ENCODE assay signal across 1 cellular context in the genomic region with DNA sequence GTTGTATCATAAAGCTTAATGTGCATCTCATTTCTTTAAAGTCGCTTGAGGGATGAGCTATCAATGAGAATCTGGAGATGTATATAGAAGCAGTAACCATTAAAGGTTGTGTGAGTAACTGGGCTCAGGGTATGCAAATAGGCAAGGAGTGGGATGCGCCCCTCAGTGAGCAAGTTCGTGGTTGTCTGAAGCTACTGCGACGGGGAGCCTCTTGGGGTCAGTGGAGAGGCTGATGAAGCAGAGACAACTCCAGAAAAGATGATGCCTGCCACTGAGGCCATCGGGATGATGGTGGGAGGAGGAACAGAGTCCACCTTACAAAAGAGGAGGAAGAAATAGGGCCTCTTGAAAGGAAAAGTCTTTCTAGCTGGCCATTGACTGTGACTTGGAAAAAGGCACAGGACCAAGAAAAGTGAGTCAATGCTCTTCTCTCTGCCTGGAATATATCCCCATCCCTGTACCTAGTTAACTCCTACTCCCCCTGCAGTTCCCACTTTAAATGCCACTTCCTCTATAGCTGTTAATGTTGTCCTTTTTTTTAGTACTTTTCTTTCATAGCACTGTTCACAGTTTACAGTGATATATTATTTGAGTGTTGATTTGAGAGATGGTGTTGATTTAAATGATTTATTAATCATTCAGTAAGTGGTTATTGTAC.
TF ChIP-seq lines count a peak whose summit lies in the region.

No MANE protein-coding gene starts in this region.

TF ChIP-seq in H1, 55 proteins besides CTCF, POLR2A, EP300 and RAD21:
- TF ChIP-seq CTBP2 (IDR thresholded peaks at IDR 0.05; ENCODE audit: borderline replicate concordance, insufficient read depth, insufficient read length, low read length), result no peak
- TF ChIP-seq PHF8 (conservative IDR thresholded peaks at IDR 0.05; ENCODE audit: low read depth, low read length), result no peak
- no peak for TF ChIP-seq ZNF274 (IDR thresholded peaks at IDR 0.05; ENCODE audit: borderline replicate concordance, extremely low read depth, low read length)
- no peak for TF ChIP-seq POLR2AphosphoS5 (IDR thresholded peaks at IDR 0.05; ENCODE audit: low read depth, low read length)
- no peak for TF ChIP-seq CBX8 (IDR thresholded peaks at IDR 0.05; ENCODE audit: borderline replicate concordance, low read depth, low read length)
- TF ChIP-seq USF2 (IDR thresholded peaks at IDR 0.05; ENCODE audit: low read length), result no peak
- no peak for TF ChIP-seq CHD7 (IDR thresholded peaks at IDR 0.05; ENCODE audit: insufficient replicate concordance, low read length)
- TF ChIP-seq FOSL1 (IDR thresholded peaks at IDR 0.05; ENCODE audit: insufficient read depth, low read depth, low read length), result no peak
- no peak for TF ChIP-seq EZH2 (IDR thresholded peaks at IDR 0.05; ENCODE audit: low read depth, low read length, severe bottlenecking)
- no peak for TF ChIP-seq SRF (IDR thresholded peaks at IDR 0.05; ENCODE audit: low read depth, low read length)
- no peak for TF ChIP-seq CHD2 (IDR thresholded peaks at IDR 0.05; ENCODE audit: low read length)
- TF ChIP-seq RFX5 (IDR thresholded peaks at IDR 0.05; ENCODE audit: borderline replicate concordance, low read depth, low read length), result no peak
- no peak for TF ChIP-seq YY1 (IDR thresholded peaks at IDR 0.05; ENCODE audit: low read depth, low read length)
- TF ChIP-seq, protein P1, sequence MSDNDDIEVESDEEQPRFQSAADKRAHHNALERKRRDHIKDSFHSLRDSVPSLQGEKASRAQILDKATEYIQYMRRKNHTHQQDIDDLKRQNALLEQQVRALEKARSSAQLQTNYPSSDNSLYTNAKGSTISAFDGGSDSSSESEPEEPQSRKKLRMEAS (IDR thresholded peaks at IDR 0.05), result no peak
- no peak for TF ChIP-seq KDM5A (IDR thresholded peaks at IDR 0.05; ENCODE audit: low read length)
- TF ChIP-seq SAP30 (IDR thresholded peaks at IDR 0.05; ENCODE audit: insufficient read depth, insufficient replicate concordance, low read length), result no peak
TF ChIP-seq in H1: peak in this region for 0.
